In the genomic region with DNA sequence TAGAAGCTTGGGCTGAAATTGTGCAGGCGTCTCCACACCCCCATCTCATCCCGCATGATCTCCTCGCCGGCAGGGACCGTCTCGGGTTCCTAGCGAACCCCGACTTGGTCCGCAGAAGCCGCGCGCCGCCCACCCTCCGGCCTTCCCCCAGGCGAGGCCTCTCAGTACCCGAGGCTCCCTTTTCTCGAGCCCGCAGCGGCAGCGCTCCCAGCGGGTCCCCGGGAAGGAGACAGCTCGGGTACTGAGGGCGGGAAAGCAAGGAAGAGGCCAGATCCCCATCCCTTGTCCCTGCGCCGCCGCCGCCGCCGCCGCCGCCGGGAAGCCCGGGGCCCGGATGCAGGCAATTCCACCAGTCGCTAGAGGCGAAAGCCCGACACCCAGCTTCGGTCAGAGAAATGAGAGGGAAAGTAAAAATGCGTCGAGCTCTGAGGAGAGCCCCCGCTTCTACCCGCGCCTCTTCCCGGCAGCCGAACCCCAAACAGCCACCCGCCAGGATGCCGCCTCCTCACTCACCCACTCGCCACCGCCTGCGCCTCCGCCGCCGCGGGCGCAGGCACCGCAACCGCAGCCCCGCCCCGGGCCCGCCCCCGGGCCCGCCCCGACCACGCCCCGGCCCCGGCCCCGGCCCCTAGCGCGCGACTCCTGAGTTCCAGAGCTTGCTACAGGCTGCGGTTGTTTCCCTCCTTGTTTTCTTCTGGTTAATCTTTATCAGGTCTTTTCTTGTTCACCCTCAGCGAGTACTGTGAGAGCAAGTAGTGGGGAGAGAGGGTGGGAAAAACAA, we compare ENCODE assay signal across 8 cellular contexts. TPM values are rescaled to one million over a fixed set of nuclear protein-coding genes. Genes with fewer than 3 reads are reported as not detected.
A peak's percentile ranks its signal among the peaks of the same experiment; 100 is the strongest.
DNase-seq lines count a peak whose midpoint lies in the region; ATAC-seq, FAIRE-seq and TF ChIP-seq lines count a peak whose summit lies in the region.

A gene with protein sequence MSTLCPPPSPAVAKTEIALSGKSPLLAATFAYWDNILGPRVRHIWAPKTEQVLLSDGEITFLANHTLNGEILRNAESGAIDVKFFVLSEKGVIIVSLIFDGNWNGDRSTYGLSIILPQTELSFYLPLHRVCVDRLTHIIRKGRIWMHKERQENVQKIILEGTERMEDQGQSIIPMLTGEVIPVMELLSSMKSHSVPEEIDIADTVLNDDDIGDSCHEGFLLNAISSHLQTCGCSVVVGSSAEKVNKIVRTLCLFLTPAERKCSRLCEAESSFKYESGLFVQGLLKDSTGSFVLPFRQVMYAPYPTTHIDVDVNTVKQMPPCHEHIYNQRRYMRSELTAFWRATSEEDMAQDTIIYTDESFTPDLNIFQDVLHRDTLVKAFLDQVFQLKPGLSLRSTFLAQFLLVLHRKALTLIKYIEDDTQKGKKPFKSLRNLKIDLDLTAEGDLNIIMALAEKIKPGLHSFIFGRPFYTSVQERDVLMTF (minus strand): TSS at position 564 of the 781 bp plus-strand sequence. CDS start 6,361 bp downstream, outside the sequence.

- CTCF ChIA-PET in CD8-positive, alpha-beta T cell (lab: Charles Lee): interaction anchor here (1.1 kb wide), 1 partner anchor 11 kb away, joined by 3 read pairs; no protein-coding TSS in a partner anchor

- peaks cover 2% of the 10 kb centered on the region for H3K9me3 Mint-ChIP-seq in CD8-positive, alpha-beta T cell
- peaks cover 10% of the 10 kb centered on the region for H3K9me3 Mint-ChIP-seq in glutamatergic neuron (ENCODE audit: unreplicated experiment)

- H3K36me3 Mint-ChIP-seq in CD8-positive, alpha-beta T cell: peaks cover 8% of the 10 kb centered on the region
- peaks cover 3% of the 10 kb centered on the region for H3K36me3 Mint-ChIP-seq in glutamatergic neuron (ENCODE audit: unreplicated experiment)

- H3K27me3 ChIP-seq in CD8-positive, alpha-beta T cell (ENCODE audit: insufficient read depth, low read length): no peaks in the 10 kb centered on the region
- no peaks in the 10 kb centered on the region for H3K27me3 ChIP-seq in upper lobe of right lung

- no peaks in the 10 kb centered on the region for H3K9me3 ChIP-seq in CD8-positive, alpha-beta T cell (ENCODE audit: low read length)
- no peaks in the 10 kb centered on the region for H3K9me3 ChIP-seq in upper lobe of right lung

- H3K36me3 ChIP-seq in CD8-positive, alpha-beta T cell (ENCODE audit: insufficient read depth, low read length): no peaks in the 10 kb centered on the region
- H3K36me3 ChIP-seq in upper lobe of right lung: no peaks in the 10 kb centered on the region

- intact Hi-C loops in CD8-positive, alpha-beta T cell (cut with DNase I, micrococcal nuclease): loop anchor here (1.0 to 5.0 kb wide), 6 partner anchors 44 to 681 kb away; a partner anchor contains a TSS
- intact Hi-C loops in posterior vena cava (cut with DNase I): no loop called here
- intact Hi-C loops in upper lobe of right lung (cut with DNase I): no loop called here

- H3K27ac Mint-ChIP-seq in CD8-positive, alpha-beta T cell: peak within 1 kb of the TSS; percentile 99
- peak within 1 kb of the TSS; percentile 98 for H3K27ac Mint-ChIP-seq in glutamatergic neuron (ENCODE audit: unreplicated experiment)

- no peak for TF ChIP-seq CTCF in CD8-positive, alpha-beta T cell (IDR thresholded peaks at IDR 0.05)
- TF ChIP-seq CTCF in glutamatergic neuron (IDR thresholded peaks at IDR 0.05; ENCODE audit: partially characterized antibody, unreplicated experiment) (no peak), upper lobe of right lung (IDR thresholded peaks at IDR 0.05) (no peak)

- FAIRE-seq in GM19239 (lab: Jason Lieb, UNC): no peak

- peak; percentile 65 for ATAC-seq in CD8-positive, alpha-beta T cell
- ATAC-seq in HG03432 (IDR thresholded peaks at IDR 0.05; ENCODE audit: unreplicated experiment) (peak; percentile 77), upper lobe of right lung (peak; percentile 94)

- peaks cover 28% of the 10 kb centered on the region for H3K4me1 Mint-ChIP-seq in CD8-positive, alpha-beta T cell (ENCODE audit: low read depth)
- H3K4me1 Mint-ChIP-seq in glutamatergic neuron (ENCODE audit: low read depth, unreplicated experiment): peaks cover 11% of the 10 kb centered on the region

- H3K4me3 ChIP-seq in CD8-positive, alpha-beta T cell (ENCODE audit: low read depth, low read length): peak within 1 kb of the TSS; percentile 74
- peak within 1 kb of the TSS; percentile 86 for H3K4me3 ChIP-seq in upper lobe of right lung

- peak within 1 kb of the TSS; percentile 96 for H3K4me3 Mint-ChIP-seq in CD8-positive, alpha-beta T cell
- H3K4me3 Mint-ChIP-seq in glutamatergic neuron (ENCODE audit: unreplicated experiment): peak within 1 kb of the TSS; percentile 99

- no peaks in the 10 kb centered on the region for H3K27me3 Mint-ChIP-seq in CD8-positive, alpha-beta T cell (ENCODE audit: low read depth)
- peaks cover 14% of the 10 kb centered on the region for H3K27me3 Mint-ChIP-seq in glutamatergic neuron (ENCODE audit: unreplicated experiment)

- peak within 1 kb of the TSS; percentile 90 for H3K27ac ChIP-seq in CD8-positive, alpha-beta T cell (ENCODE audit: low read depth, low read length)
- peak within 1 kb of the TSS; percentile 99 for H3K27ac ChIP-seq in upper lobe of right lung

- POLR2A ChIA-PET in CD8-positive, alpha-beta T cell (lab: Charles Lee): interaction anchor here (0.6 to 1.3 kb wide), 5 partner anchors 8 to 27 kb away, joined by 3 to 6 read pairs (median 5); no protein-coding TSS in a partner anchor

- DNase-seq in CD8-positive, alpha-beta T cell: peak; percentile 81 to 92 (median 85)
- DNase-seq in GM19239 (ENCODE audit: insufficient read length, low spot score) (peak; percentile 57), RPMI7951 (ENCODE audit: low read depth) (peak; percentile 55), glutamatergic neuron (peak; percentile 85), posterior vena cava (ENCODE audit: low spot score) (peak; percentile 95), upper lobe of right lung (peak; percentile 94)
- peak; percentile 75 for DNase-seq in activated gamma-delta T cell treated with anti-CD3 and anti-CD28 coated beads, Interleukin-2, amount 50 U/mL, for 16 hours (ENCODE audit: low read depth)

- peaks cover 16% of the 10 kb centered on the region for H3K4me1 ChIP-seq in CD8-positive, alpha-beta T cell (ENCODE audit: insufficient read depth, low read length)
- peaks cover 15% of the 10 kb centered on the region for H3K4me1 ChIP-seq in upper lobe of right lung

RNA-seq across cellular contexts. Expression of the gene that starts here (rescaled TPM):
- 10 to 100 TPM; 20.9 to 22.1 TPM for total RNA-seq in CD8-positive, alpha-beta T cell
- total RNA-seq in RPMI7951 (2014; rRNA removed; shearing (Covaris generic)): 2.3 and 2.6 TPM in 2 replicates
- total RNA-seq in glutamatergic neuron (ENCODE audit: unreplicated experiment) (53.9 TPM), posterior vena cava (10 to 100 TPM; 16.6 to 19.1 TPM), upper lobe of right lung (16.8 TPM)

Comparison
In these comparisons a context has a peak if more than half of its experiments do, and no peak if none do; other contexts are left out.
1. Peak in every context shown above with its lines: DNase-seq, ATAC-seq, H3K4me3 ChIP-seq and H3K27ac ChIP-seq.
2. intact Hi-C loops: an anchor here in CD8-positive, alpha-beta T cell (1.0 to 5.0 kb wide); none called in posterior vena cava and upper lobe of right lung.